ENCODE assay signal across 19 cellular contexts in genomic region chr12:124553862-124554428, GRCh38. TPM values are rescaled to one million over a fixed set of nuclear protein-coding genes. Genes with fewer than 3 reads are reported as not detected.
DNase-seq lines count a peak whose midpoint lies in the region; ATAC-seq, FAIRE-seq and TF ChIP-seq lines count a peak whose summit lies in the region.
"Had no signal": no experiment of that assay in that cellular context is flagged by ENCODE, and none has a peak within 500 bp of the region (broad histone marks: within the 10 kb centered on the region; RNA-seq: fewer than 3 reads in every experiment).

No MANE protein-coding gene starts in this region.

- ATAC-seq in CD4-positive, alpha-beta T cell (ENCODE audit: poor library complexity), result peak; percentile 31

- FAIRE-seq in urothelium cell line (lab: Jason Lieb, UNC), result no peak

- H3K4me2 ChIP-seq in Karpas-422 (ENCODE audit: low read depth, low read length, poor library complexity, severe bottlenecking) (no peak overlapping the region), OCI-LY7 (ENCODE audit: low read length) (no peak overlapping the region)

- peak; percentile 20 for TF ChIP-seq CTCF in CD4-positive, alpha-beta T cell (IDR thresholded peaks at IDR 0.05)
- TF ChIP-seq CTCF in dorsolateral prefrontal cortex (IDR thresholded peaks at IDR 0.05 in 54 of 56, conservative IDR thresholded peaks at IDR 0.05 in 2 of 56; ENCODE audit: low read depth in 1 of 56, partially characterized antibody in 56 of 56) (no peak), prostate gland (IDR thresholded peaks at IDR 0.05) (no peak), OCI-LY7 (conservative IDR thresholded peaks at IDR 0.05; ENCODE audit: low read length) (no peak)

- no peaks in the 10 kb centered on the region for H3K9me2 ChIP-seq in Karpas-422 (replicated peaks; ENCODE audit: insufficient read depth, low read length)
- no peaks in the 10 kb centered on the region for H3K9me2 ChIP-seq in OCI-LY7 (ENCODE audit: insufficient read depth, low read length)

- H3K4me1 ChIP-seq in Karpas-422 (ENCODE audit: low read length) (peaks cover 78% of the 10 kb centered on the region), prostate gland (replicated peaks) (peaks cover 44% of the 10 kb centered on the region), OCI-LY7 (ENCODE audit: insufficient read depth, low read length, poor library complexity, severe bottlenecking) (peaks cover 22% of the 10 kb centered on the region)

- no peak for TF ChIP-seq POLR2A in prostate gland (IDR thresholded peaks at IDR 0.05)

- DNase-seq in CD4-positive, alpha-beta T cell, result no peak
- DNase-seq in Karpas-422 (no peak), dorsolateral prefrontal cortex (no peak), prostate gland (ENCODE audit: low spot score) (no peak), OCI-LY7 (ENCODE audit: low spot score) (no peak), urothelium cell line (ENCODE audit: low spot score) (no peak), UCSD-AML1 (lab: John Stamatoyannopoulos, UW; ENCODE audit: unreplicated experiment) (no peak)
- DNase-seq: activated CD4-positive, alpha-beta T cell treated with anti-CD3 and anti-CD28 coated beads, Interleukin-2, amount 10 ng/mL, durations not matched to agents 7 days and 5 days; activated T-cell treated with anti-CD3 and anti-CD28 coated beads, Interleukin-2, amount 50 U/mL, for 72 hours; anterior cingulate cortex; C1 segment of cervical spinal cord; HFFc6; immature natural killer cell; NCI-H2081; right lobe of liver; stimulated activated CD4-positive, alpha-beta T cell treated with anti-CD3 and anti-CD28 coated beads, Interleukin-2, amount 100 ng/mL, for 48 hours had no signal

- CTCF ChIA-PET in CD4-positive, alpha-beta T cell (lab: Charles Lee), result no interaction called here
- CTCF ChIA-PET in OCI-LY7 (lab: Charles Lee; ENCODE audit: unreplicated experiment), result no interaction called here

- H3K4me3 ChIP-seq in Karpas-422 (ENCODE audit: low read length) (no peak overlapping the region), dorsolateral prefrontal cortex (peak overlapping the region in 1 of 59 donors; percentile 30), prostate gland (no peak overlapping the region), OCI-LY7 (ENCODE audit: low read depth, low read length, poor library complexity, severe bottlenecking) (no peak overlapping the region)
- H3K4me3 ChIP-seq: right lobe of liver, SJSA1 had no signal

- H3K36me3 ChIP-seq in Karpas-422 (ENCODE audit: insufficient read depth, low read length) (no peaks in the 10 kb centered on the region; the same call in 1 of the 2 replicates), prostate gland (no peaks in the 10 kb centered on the region), OCI-LY7 (ENCODE audit: insufficient read depth, low read length) (peaks cover 2% of the 10 kb centered on the region; the same call in 1 of the 2 replicates)
- H3K36me3 ChIP-seq: right lobe of liver had no signal

- POLR2A ChIA-PET in CD4-positive, alpha-beta T cell (lab: Charles Lee), result interaction anchor here (1.9 kb wide), 1 partner anchor 13 kb away, joined by 7 read pairs; no protein-coding TSS in a partner anchor
- POLR2A ChIA-PET in OCI-LY7 (lab: Charles Lee), result no interaction called here

- peaks cover 84% of the 10 kb centered on the region for H4K20me1 ChIP-seq in Karpas-422 (ENCODE audit: insufficient read depth, low read depth, low read length)
- peaks cover 43% of the 10 kb centered on the region for H4K20me1 ChIP-seq in OCI-LY7 (ENCODE audit: insufficient read depth, low read length)

- H3K79me2 ChIP-seq in Karpas-422 (ENCODE audit: low read length), result peaks cover 99% of the 10 kb centered on the region
- peaks cover 36% of the 10 kb centered on the region for H3K79me2 ChIP-seq in OCI-LY7 (ENCODE audit: insufficient read depth, low read depth, low read length)

- no peaks in the 10 kb centered on the region for H3K9me3 ChIP-seq in CD4-positive, alpha-beta T cell (ENCODE audit: control insufficient read depth, low read length)
- H3K9me3 ChIP-seq in Karpas-422 (ENCODE audit: low read length) (no peaks in the 10 kb centered on the region), prostate gland (no peaks in the 10 kb centered on the region), OCI-LY7 (ENCODE audit: low read length) (no peaks in the 10 kb centered on the region)
- H3K9me3 ChIP-seq: right lobe of liver, SJSA1 had no signal

- no peak overlapping the region for H3K27ac ChIP-seq in CD4-positive, alpha-beta T cell (ENCODE audit: low read depth, low read length)
- H3K27ac ChIP-seq in Karpas-422 (ENCODE audit: low read length) (peak overlapping the region; percentile 92; the same call in 1 of the 2 replicates), dorsolateral prefrontal cortex (peak overlapping the region in 30 of 59 donors; percentile 3 to 56 (median 29)), prostate gland (peak overlapping the region; percentile 19 to 56), OCI-LY7 (ENCODE audit: low read depth, low read length, poor library complexity, severe bottlenecking) (no peak overlapping the region)
- H3K27ac ChIP-seq: coronary artery, right lobe of liver, SJSA1 had no signal

- H2AFZ ChIP-seq in Karpas-422 (ENCODE audit: low read length), result no peak overlapping the region
- H2AFZ ChIP-seq in OCI-LY7 (ENCODE audit: low read length), result no peak overlapping the region

- peak overlapping the region; percentile 33 for H3K27ac Mint-ChIP-seq in CD4-positive, alpha-beta T cell
- H3K27ac Mint-ChIP-seq: activated T-cell treated with anti-CD3 and anti-CD28 coated beads, Interleukin-2, amount 50 U/mL, for 72 hours; HFFc6; immature natural killer cell had no signal

- WGBS in prostate gland, result 60% methylated on average over 13 of the region's 18 CpGs

- no peaks in the 10 kb centered on the region for H3K27me3 Mint-ChIP-seq in CD4-positive, alpha-beta T cell
- H3K27me3 Mint-ChIP-seq: activated CD4-positive, alpha-beta T cell treated with anti-CD3 and anti-CD28 coated beads, Interleukin-2, amount 10 ng/mL, durations not matched to agents 7 days and 5 days; natural killer cell treated with Interleukin-12 subunit alpha and Interleukin-12 subunit beta and Interleukin-15 and Interleukin-18, amount 100 ng/mL, for 72 hours had no signal

- peak overlapping the region; percentile 67 for H3K4me3 Mint-ChIP-seq in CD4-positive, alpha-beta T cell
- H3K4me3 Mint-ChIP-seq: activated CD4-positive, alpha-beta T cell treated with anti-CD3 and anti-CD28 coated beads, Interleukin-2, amount 10 ng/mL, durations not matched to agents 7 days and 5 days; HFFc6; natural killer cell treated with Interleukin-12 subunit alpha and Interleukin-12 subunit beta and Interleukin-15 and Interleukin-18, amount 100 ng/mL, for 72 hours had no signal

- H3K9ac ChIP-seq in Karpas-422 (ENCODE audit: low read length), result no peak overlapping the region

- H3K27me3 ChIP-seq in CD4-positive, alpha-beta T cell (ENCODE audit: control insufficient read depth, insufficient read depth, low read length), result no peaks in the 10 kb centered on the region
- H3K27me3 ChIP-seq in Karpas-422 (ENCODE audit: low read length), result no peaks in the 10 kb centered on the region
- no peaks in the 10 kb centered on the region for H3K27me3 ChIP-seq in dorsolateral prefrontal cortex
- no peaks in the 10 kb centered on the region for H3K27me3 ChIP-seq in prostate gland (replicated peaks; ENCODE audit: insufficient read depth)
- H3K27me3 ChIP-seq: right lobe of liver, SJSA1 had no signal

- no TSS peak for BruUV-seq in OCI-LY7 (replicated peaks; lab: Mats Ljungman, UMichigan)

- intact Hi-C loops in CD4-positive, alpha-beta T cell (cut with DNase I, micrococcal nuclease), result loop anchor here (2.0 to 5.0 kb wide), 3 partner anchors 167 to 217 kb away; no protein-coding TSS in a partner anchor
- intact Hi-C loops in dorsolateral prefrontal cortex (cut with DNase I), result no loop called here
- intact Hi-C loops in prostate gland (cut with DNase I), result no loop called here
- intact Hi-C loops in OCI-LY7 (cut with micrococcal nuclease; ENCODE audit: unreplicated experiment), result no loop called here

- H3K4me1 Mint-ChIP-seq in CD4-positive, alpha-beta T cell (ENCODE audit: low read depth), result peaks cover 73% of the 10 kb centered on the region

- no peaks in the 10 kb centered on the region for H3K36me3 Mint-ChIP-seq in CD4-positive, alpha-beta T cell (ENCODE audit: low read depth)
- H3K36me3 Mint-ChIP-seq: immature natural killer cell; natural killer cell treated with Interleukin-12 subunit alpha and Interleukin-12 subunit beta and Interleukin-15 and Interleukin-18, amount 100 ng/mL, for 72 hours had no signal

- no peaks in the 10 kb centered on the region for H3K9me3 Mint-ChIP-seq in CD4-positive, alpha-beta T cell
- H3K9me3 Mint-ChIP-seq: activated CD4-positive, alpha-beta T cell treated with anti-CD3 and anti-CD28 coated beads, Interleukin-2, amount 10 ng/mL, durations not matched to agents 7 days and 5 days; activated T-cell treated with anti-CD3 and anti-CD28 coated beads, Interleukin-2, amount 50 U/mL, for 72 hours; HFFc6; immature natural killer cell; natural killer cell treated with Interleukin-12 subunit alpha and Interleukin-12 subunit beta and Interleukin-15 and Interleukin-18, amount 100 ng/mL, for 72 hours had no signal

RNA-seq across cellular contexts. Expression of gene NCOR2, which starts 13.5 kb away (rescaled TPM):
- total RNA-seq in CD4-positive, alpha-beta T cell, result 100 to 1,000 TPM; 133 to 140 TPM
- total RNA-seq in Karpas-422 (2014; rRNA removed; shearing (Covaris generic); ENCODE audit: low replicate concordance), result 36.8 and 75.4 TPM in 2 replicates
- total RNA-seq in dorsolateral prefrontal cortex (100 to 1,000 TPM; 202 to 379 (median 273) TPM), prostate gland (100 to 1,000 TPM; 184 to 306 TPM), OCI-LY7 (2022) (154 and 159 TPM in 2 replicates)
- total RNA-seq in OCI-LY7 (2014; rRNA removed; shearing (Covaris generic)), result 22.7 and 30.2 TPM in 2 replicates

Comparison
In these comparisons a context has a peak if more than half of its experiments do, and no peak if none do; other contexts are left out.
1. H3K27ac ChIP-seq: peak in Karpas-422 (single experiment), dorsolateral prefrontal cortex (30 of 59) and prostate gland (2 of 2); none in CD4-positive, alpha-beta T cell (single experiment) and OCI-LY7 (single experiment).
2. intact Hi-C loops: an anchor here in CD4-positive, alpha-beta T cell (2.0 to 5.0 kb wide); none called in dorsolateral prefrontal cortex, prostate gland and OCI-LY7.